25 cellular contexts compared by ENCODE assay signal in the genomic region with DNA sequence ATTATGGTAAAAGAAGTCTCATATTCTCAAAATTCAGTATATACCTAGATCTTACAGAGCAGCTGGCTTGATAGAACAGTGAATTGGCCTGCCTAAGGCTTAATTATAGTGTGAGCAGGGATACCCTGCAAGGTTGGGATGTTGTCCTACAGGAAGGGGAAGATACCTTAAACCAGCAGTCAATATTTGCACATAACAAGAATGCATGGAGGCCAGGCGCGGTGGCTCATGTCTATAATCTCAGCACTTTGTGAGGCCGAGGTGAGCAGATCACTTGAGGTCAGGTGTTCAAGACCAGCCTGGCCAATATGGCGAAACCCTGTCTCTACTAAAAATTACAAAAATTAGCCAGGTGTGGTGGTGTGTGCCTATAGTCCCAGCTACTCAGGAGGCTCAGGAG.
"Had no signal": no experiment of that assay in that cellular context is flagged by ENCODE, and none has a peak within 500 bp of the region (broad histone marks: within the 10 kb centered on the region; RNA-seq: fewer than 3 reads in every experiment).

No MANE protein-coding gene starts in this region.

- H3K27ac ChIP-seq: hepatocyte, left ventricle myocardium inferior, neural progenitor cell, neutrophil, parathyroid adenoma, psoas muscle, skin epidermis, stomach, suprapubic skin, thoracic aorta, tibial artery, uterus had no signal

- H3K9me3 ChIP-seq: left ventricle myocardium inferior, neutrophil, psoas muscle, stomach, suprapubic skin, thoracic aorta, tibial artery, uterus had no signal

- H3K27me3 ChIP-seq: hepatocyte, neural progenitor cell, stomach, suprapubic skin, tibial artery, uterus had no signal

- H3K4me1 ChIP-seq: neural progenitor cell, parathyroid adenoma, suprapubic skin, tibial artery, uterus had no signal

- H3K4me3 ChIP-seq: hepatocyte, left ventricle myocardium inferior, lung, neural progenitor cell, psoas muscle, skin epidermis, stomach, suprapubic skin, thoracic aorta, tibial artery, uterus had no signal

- H3K36me3 ChIP-seq: left ventricle myocardium inferior, neural progenitor cell, neutrophil, stomach, suprapubic skin, thoracic aorta, tibial artery, uterus had no signal

- DNase-seq: islet precursor cell; left ventricle myocardium inferior; mesendoderm; naive B cell; natural killer cell; nephron progenitor cell; occipital lobe; psoas muscle; stimulated activated CD4-positive, alpha-beta T cell treated with anti-CD3 and anti-CD28 coated beads, Interleukin-12 subunit alpha, Interleukin-12 subunit beta, amount 100 ng/mL, for 4 hours; stimulated activated CD4-positive, alpha-beta T cell treated with anti-CD3 and anti-CD28 coated beads, Interleukin-15, amount 100 ng/mL, for 24 hours; stimulated activated CD4-positive, alpha-beta T cell treated with anti-CD3 and anti-CD28 coated beads, Interleukin-2, amount 100 ng/mL, for 24 hours; stimulated activated CD4-positive, alpha-beta T cell treated with anti-CD3 and anti-CD28 coated beads, Interleukin-4, amount 100 ng/mL, for 1 hour; stimulated activated naive B cell treated with anti-CD40 and anti-IgM and Interleukin-4, amounts not matched to agents 10 μg/mL and 1 μg/mL and 100 μg/mL, for 72 hours; stimulated activated naive CD8-positive, alpha-beta T cell treated with anti-CD3 and anti-CD28 coated beads, Interleukin-15, Interleukin-2, amounts not matched to agents 100 U/mL and 50 U/mL, for 24 hours; tibial artery; uterus had no signal
